22 cellular contexts compared by ENCODE assay signal in the genomic region with DNA sequence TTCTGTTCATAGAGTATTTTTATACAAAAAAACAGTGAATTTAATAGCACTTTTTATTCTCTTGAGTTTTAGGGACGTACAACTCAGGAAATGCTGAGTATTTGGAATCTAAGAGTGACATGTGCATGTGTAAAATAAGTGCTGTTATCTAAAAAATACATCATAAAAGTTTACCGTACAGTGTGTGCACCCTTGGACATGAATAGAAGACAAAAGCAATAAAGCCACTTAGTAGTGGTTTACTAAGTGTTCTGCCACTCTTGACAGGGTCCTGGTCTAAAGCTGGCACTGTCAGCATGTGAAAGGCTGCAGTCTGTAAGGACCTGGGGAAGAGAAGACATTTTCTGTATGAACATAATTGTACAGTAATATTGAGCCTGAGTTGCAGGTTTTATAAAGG. TPM values are rescaled to one million over a fixed set of nuclear protein-coding genes. Genes with fewer than 3 reads are reported as not detected.
"Had no signal": no experiment of that assay in that cellular context is flagged by ENCODE, and none has a peak within 500 bp of the region (broad histone marks: within the 10 kb centered on the region; RNA-seq: fewer than 3 reads in every experiment).

No MANE protein-coding gene starts in this region.

- H3K27me3 ChIP-seq: breast epithelium, esophagus squamous epithelium, gastroesophageal sphincter, neural progenitor cell, stomach, transverse colon had no signal

- H2AFZ ChIP-seq: neural progenitor cell had no signal

- H3K9me3 ChIP-seq: breast epithelium, esophagus squamous epithelium, gastroesophageal sphincter, lower lobe of right lung, stomach, transverse colon had no signal

- ATAC-seq: activated CD4-positive, alpha-beta T cell treated with anti-CD3 and anti-CD28 coated beads for 36 hours; gastroesophageal sphincter; lower lobe of right lung; naive thymus-derived CD8-positive, alpha-beta T cell; stimulated activated memory B cell treated with anti-CD40 and anti-IgM and Interleukin-4, amounts not matched to agents 10 μg/mL and 1 μg/mL and 100 μg/mL, for 72 hours had no signal

- H3K4me3 ChIP-seq: breast epithelium, coronary artery, esophagus squamous epithelium, gastroesophageal sphincter, lower lobe of right lung, neural progenitor cell, stomach, transverse colon had no signal

- DNase-seq: activated B cell treated with CpG ODN at 0.5 μM for 24 hours; activated CD4-positive, alpha-beta T cell treated with anti-CD3 and anti-CD28 coated beads for 36 hours; activated CD4-positive, alpha-beta T cell treated with anti-CD3 and anti-CD28 coated beads, Interleukin-2, amount 50 U/mL, for 4 hours; activated naive CD4-positive, alpha-beta T cell treated with Interleukin-2 at 50 U/mL for 16 hours; activated naive CD8-positive, alpha-beta T cell treated with anti-CD3 and anti-CD28 coated beads for 36 hours; activated T-cell treated with anti-CD3 and anti-CD28 coated beads, Interleukin-2, amount 50 U/mL, for 48 hours; endodermal cell; esophagus squamous epithelium; head of caudate nucleus; hypothalamus; lower lobe of right lung; naive thymus-derived CD8-positive, alpha-beta T cell; retina; stimulated activated CD4-positive, alpha-beta T cell treated with anti-CD3 and anti-CD28 coated beads, Interleukin-12 subunit alpha, Interleukin-12 subunit beta, amount 100 ng/mL, for 4 hours; stomach; T-helper 1 cell; transverse colon had no signal

- H3K36me3 ChIP-seq: breast epithelium, esophagus squamous epithelium, gastroesophageal sphincter, lower lobe of right lung, neural progenitor cell, stomach, transverse colon had no signal

- H3K4me2 ChIP-seq: neural progenitor cell had no signal

- H3K27ac ChIP-seq: breast epithelium, coronary artery, esophagus squamous epithelium, lower lobe of right lung, neural progenitor cell had no signal

- H3K9ac ChIP-seq: neural progenitor cell had no signal

RNA-seq across cellular contexts. Expression of a gene that starts 51.0 kb away (rescaled TPM):
- polyA plus RNA-seq: naive thymus-derived CD8-positive, alpha-beta T cell had no signal
